Comparison of ENCODE assay signal across 2 cellular contexts in the genomic region with DNA sequence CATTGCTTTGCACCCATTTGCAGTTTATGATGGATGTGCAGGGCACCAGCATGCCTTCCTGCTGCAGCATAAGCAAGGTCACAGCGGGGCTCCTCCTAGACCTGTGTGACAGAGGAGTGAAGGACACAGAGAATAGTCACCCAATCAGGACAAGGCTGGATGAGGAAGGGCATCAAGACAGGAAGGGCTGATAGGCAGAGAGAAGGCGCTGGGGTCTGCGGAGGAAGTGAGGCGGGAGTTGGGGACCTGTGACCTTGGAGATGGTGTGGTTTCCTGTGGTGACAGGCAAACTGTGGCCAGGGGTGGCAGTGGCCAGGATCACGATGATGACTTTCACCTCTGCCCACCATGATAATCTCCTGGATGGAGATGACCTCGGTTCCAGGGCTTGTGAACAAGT.
TF ChIP-seq lines count a peak whose summit lies in the region.

No MANE protein-coding gene starts in this region.

TF ChIP-seq in liver, 16 proteins besides CTCF, POLR2A, EP300 and RAD21:
- TF ChIP-seq, protein P1, sequence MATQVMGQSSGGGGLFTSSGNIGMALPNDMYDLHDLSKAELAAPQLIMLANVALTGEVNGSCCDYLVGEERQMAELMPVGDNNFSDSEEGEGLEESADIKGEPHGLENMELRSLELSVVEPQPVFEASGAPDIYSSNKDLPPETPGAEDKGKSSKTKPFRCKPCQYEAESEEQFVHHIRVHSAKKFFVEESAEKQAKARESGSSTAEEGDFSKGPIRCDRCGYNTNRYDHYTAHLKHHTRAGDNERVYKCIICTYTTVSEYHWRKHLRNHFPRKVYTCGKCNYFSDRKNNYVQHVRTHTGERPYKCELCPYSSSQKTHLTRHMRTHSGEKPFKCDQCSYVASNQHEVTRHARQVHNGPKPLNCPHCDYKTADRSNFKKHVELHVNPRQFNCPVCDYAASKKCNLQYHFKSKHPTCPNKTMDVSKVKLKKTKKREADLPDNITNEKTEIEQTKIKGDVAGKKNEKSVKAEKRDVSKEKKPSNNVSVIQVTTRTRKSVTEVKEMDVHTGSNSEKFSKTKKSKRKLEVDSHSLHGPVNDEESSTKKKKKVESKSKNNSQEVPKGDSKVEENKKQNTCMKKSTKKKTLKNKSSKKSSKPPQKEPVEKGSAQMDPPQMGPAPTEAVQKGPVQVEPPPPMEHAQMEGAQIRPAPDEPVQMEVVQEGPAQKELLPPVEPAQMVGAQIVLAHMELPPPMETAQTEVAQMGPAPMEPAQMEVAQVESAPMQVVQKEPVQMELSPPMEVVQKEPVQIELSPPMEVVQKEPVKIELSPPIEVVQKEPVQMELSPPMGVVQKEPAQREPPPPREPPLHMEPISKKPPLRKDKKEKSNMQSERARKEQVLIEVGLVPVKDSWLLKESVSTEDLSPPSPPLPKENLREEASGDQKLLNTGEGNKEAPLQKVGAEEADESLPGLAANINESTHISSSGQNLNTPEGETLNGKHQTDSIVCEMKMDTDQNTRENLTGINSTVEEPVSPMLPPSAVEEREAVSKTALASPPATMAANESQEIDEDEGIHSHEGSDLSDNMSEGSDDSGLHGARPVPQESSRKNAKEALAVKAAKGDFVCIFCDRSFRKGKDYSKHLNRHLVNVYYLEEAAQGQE (IDR thresholded peaks at IDR 0.05): no peak
- TF ChIP-seq YY1 (IDR thresholded peaks at IDR 0.05): no peak
- TF ChIP-seq HNF4G (IDR thresholded peaks at IDR 0.05): no peak
- peak; percentile 88 for TF ChIP-seq NR2F2 (IDR thresholded peaks at IDR 0.05)
- no peak for TF ChIP-seq SP1 (IDR thresholded peaks at IDR 0.05)

TF ChIP-seq in HepG2, 621 proteins besides CTCF, POLR2A, EP300 and RAD21 (continued from another document):
- TF ChIP-seq, protein P2, sequence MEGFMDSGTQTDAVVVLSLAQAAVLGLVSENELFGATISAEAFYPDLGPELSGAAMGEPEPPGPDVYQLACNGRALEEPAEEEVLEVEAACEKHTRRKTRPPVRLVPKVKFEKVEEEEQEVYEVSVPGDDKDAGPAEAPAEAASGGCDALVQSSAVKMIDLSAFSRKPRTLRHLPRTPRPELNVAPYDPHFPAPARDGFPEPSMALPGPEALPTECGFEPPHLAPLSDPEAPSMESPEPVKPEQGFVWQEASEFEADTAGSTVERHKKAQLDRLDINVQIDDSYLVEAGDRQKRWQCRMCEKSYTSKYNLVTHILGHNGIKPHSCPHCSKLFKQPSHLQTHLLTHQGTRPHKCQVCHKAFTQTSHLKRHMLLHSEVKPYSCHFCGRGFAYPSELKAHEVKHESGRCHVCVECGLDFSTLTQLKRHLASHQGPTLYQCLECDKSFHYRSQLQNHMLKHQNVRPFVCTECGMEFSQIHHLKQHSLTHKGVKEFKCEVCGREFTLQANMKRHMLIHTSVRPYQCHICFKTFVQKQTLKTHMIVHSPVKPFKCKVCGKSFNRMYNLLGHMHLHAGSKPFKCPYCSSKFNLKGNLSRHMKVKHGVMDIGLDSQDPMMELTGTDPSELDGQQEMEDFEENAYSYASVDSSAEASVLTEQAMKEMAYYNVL (CRISPR knock-in tag; IDR thresholded peaks at IDR 0.05; ENCODE audit: borderline replicate concordance): no peak
- TF ChIP-seq, protein P3, sequence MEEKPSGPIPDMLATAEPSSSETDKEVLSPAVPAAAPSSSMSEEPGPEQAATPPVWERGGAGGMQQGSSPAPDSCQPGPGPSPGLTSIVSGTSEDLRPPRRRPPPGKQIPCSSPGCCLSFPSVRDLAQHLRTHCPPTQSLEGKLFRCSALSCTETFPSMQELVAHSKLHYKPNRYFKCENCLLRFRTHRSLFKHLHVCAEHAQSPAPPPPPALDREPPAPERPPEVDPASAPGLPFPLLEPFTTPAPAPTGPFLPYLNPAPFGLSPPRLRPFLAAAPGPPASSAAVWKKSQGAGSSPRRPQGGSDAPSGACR (CRISPR knock-in tag; IDR thresholded peaks at IDR 0.05): no peak
- TF ChIP-seq, protein P4, sequence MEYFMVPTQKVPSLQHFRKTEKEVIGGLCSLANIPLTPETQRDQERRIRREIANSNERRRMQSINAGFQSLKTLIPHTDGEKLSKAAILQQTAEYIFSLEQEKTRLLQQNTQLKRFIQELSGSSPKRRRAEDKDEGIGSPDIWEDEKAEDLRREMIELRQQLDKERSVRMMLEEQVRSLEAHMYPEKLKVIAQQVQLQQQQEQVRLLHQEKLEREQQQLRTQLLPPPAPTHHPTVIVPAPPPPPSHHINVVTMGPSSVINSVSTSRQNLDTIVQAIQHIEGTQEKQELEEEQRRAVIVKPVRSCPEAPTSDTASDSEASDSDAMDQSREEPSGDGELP (IDR thresholded peaks at IDR 0.05; ENCODE audit: borderline replicate concordance, low read depth): no peak
- no peak for TF ChIP-seq TBX2 (CRISPR knock-in tag; IDR thresholded peaks at IDR 0.05; ENCODE audit: borderline replicate concordance)
- TF ChIP-seq, protein P5, sequence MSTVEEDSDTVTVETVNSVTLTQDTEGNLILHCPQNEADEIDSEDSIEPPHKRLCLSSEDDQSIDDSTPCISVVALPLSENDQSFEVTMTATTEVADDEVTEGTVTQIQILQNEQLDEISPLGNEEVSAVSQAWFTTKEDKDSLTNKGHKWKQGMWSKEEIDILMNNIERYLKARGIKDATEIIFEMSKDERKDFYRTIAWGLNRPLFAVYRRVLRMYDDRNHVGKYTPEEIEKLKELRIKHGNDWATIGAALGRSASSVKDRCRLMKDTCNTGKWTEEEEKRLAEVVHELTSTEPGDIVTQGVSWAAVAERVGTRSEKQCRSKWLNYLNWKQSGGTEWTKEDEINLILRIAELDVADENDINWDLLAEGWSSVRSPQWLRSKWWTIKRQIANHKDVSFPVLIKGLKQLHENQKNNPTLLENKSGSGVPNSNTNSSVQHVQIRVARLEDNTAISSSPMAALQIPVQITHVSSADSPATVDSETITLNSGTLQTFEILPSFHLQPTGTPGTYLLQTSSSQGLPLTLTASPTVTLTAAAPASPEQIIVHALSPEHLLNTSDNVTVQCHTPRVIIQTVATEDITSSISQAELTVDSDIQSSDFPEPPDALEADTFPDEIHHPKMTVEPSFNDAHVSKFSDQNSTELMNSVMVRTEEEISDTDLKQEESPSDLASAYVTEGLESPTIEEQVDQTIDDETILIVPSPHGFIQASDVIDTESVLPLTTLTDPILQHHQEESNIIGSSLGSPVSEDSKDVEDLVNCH (CRISPR knock-in tag; IDR thresholded peaks at IDR 0.05): no peak
- TF ChIP-seq ZNF138 (CRISPR knock-in tag; IDR thresholded peaks at IDR 0.05; ENCODE audit: low read depth): no peak
- no peak for TF ChIP-seq ZNF780A (CRISPR knock-in tag; IDR thresholded peaks at IDR 0.05)
- no peak for TF ChIP-seq ZNF878 (CRISPR knock-in tag; IDR thresholded peaks at IDR 0.05)
- no peak for TF ChIP-seq ZZZ3 (CRISPR knock-in tag; IDR thresholded peaks at IDR 0.05; ENCODE audit: borderline replicate concordance)
